Comparison of ENCODE assay signal across 12 cellular contexts in genomic region chr9:109467936-109468335, GRCh38. TPM values are rescaled to one million over a fixed set of nuclear protein-coding genes. Genes with fewer than 3 reads are reported as not detected.
A peak's percentile ranks its signal among the peaks of the same experiment; 100 is the strongest.
DNase-seq lines count a peak whose midpoint lies in the region; ATAC-seq lines count a peak whose summit lies in the region.
"Had no signal": no experiment of that assay in that cellular context is flagged by ENCODE, and none has a peak within 500 bp of the region (broad histone marks: within the 10 kb centered on the region; RNA-seq: fewer than 3 reads in every experiment).

No MANE protein-coding gene starts in this region.

- no peaks in the 10 kb centered on the region for H3K9me3 Mint-ChIP-seq in effector memory CD8-positive, alpha-beta T cell

- peaks cover 26 to 32% of the 10 kb centered on the region in 2 donors for H3K27me3 Mint-ChIP-seq in effector memory CD8-positive, alpha-beta T cell

- H3K27ac Mint-ChIP-seq in effector memory CD8-positive, alpha-beta T cell, result no peak overlapping the region

- no peaks in the 10 kb centered on the region for H3K4me1 Mint-ChIP-seq in effector memory CD8-positive, alpha-beta T cell (ENCODE audit: low read depth in 2 of 2)

- H3K4me3 Mint-ChIP-seq in effector memory CD8-positive, alpha-beta T cell, result no peak overlapping the region

- H3K36me3 Mint-ChIP-seq in effector memory CD8-positive, alpha-beta T cell (ENCODE audit: insufficient read depth), result no peaks in the 10 kb centered on the region

- peak; percentile 68 for ATAC-seq in esophagus mucosa
- no peak for ATAC-seq in effector memory CD8-positive, alpha-beta T cell (replicated peaks)
- ATAC-seq: body of pancreas had no signal

- DNase-seq in AML-193 (lab: John Stamatoyannopoulos, UW) (peak; percentile 50 to 64), HT1080 (ENCODE audit: low read depth) (peak; percentile 71), OCI-M1 (lab: John Stamatoyannopoulos, UW) (peak; percentile 9), GM19240 (ENCODE audit: insufficient read length, low spot score) (no peak), GM03348 (ENCODE audit: low spot score) (no peak), mesenteric fat pad (ENCODE audit: low spot score) (no peak)
- no peak for DNase-seq in effector memory CD8-positive, alpha-beta T cell
- DNase-seq: body of pancreas, H7, KG1, right cardiac atrium had no signal

RNA-seq across cellular contexts. Expression of gene PTPN3, which starts 30.2 kb away (rescaled TPM):
- total RNA-seq in HT1080 (2014; rRNA removed; shearing (Covaris generic)), result 5.0 and 10.1 TPM in 2 replicates
- 6.4 and 6.9 TPM in 2 replicates for polyA plus RNA-seq in HT1080 (2015; cell fraction: cytosol; rRNA removed)
- polyA plus RNA-seq in HT1080 (2015; cell fraction: nucleus; rRNA removed), result 12.1 and 12.5 TPM in 2 replicates
- 11.0 TPM for total RNA-seq in esophagus mucosa
- total RNA-seq in mesenteric fat pad, result 6.3 TPM

Comparison
In these comparisons a context has a peak if more than half of its experiments do, and no peak if none do; other contexts are left out.
1. DNase-seq: peak in AML-193 (2 of 2), HT1080 (single experiment) and OCI-M1 (single experiment); none in GM19240 (single experiment), GM03348 (single experiment), effector memory CD8-positive, alpha-beta T cell (0 of 3) and mesenteric fat pad (single experiment).